Comparison of ENCODE assay signal across 1 cellular context in genomic region chr12:5965950-5966383, GRCh38.
TF ChIP-seq lines count a peak whose summit lies in the region.

No MANE protein-coding gene starts in this region.

TF ChIP-seq in H1, 55 proteins besides CTCF, POLR2A, EP300 and RAD21 (continued from another document):
- TF ChIP-seq KDM4A (IDR thresholded peaks at IDR 0.05; ENCODE audit: low read depth, low read length, severe bottlenecking) (no peak), BACH1 (IDR thresholded peaks at IDR 0.05; ENCODE audit: low read length) (no peak), SRF (IDR thresholded peaks at IDR 0.05; ENCODE audit: low read depth, low read length) (no peak), ZNF274 (IDR thresholded peaks at IDR 0.05; ENCODE audit: borderline replicate concordance, extremely low read depth, low read length) (no peak)
